1 cellular context compared by ENCODE assay signal in genomic region chr15:40069178-40070165, GRCh38.
TF ChIP-seq lines count a peak whose summit lies in the region.

No MANE protein-coding gene starts in this region.

TF ChIP-seq in GM12878, 131 proteins besides CTCF, POLR2A, EP300 and RAD21 (continues in another document):
- peak; percentile 83 for TF ChIP-seq NR2F1 (conservative IDR thresholded peaks at IDR 0.05)
- peak; percentile 58 for TF ChIP-seq SP1 (IDR thresholded peaks at IDR 0.05; ENCODE audit: low read depth, low read length)
- no peak for TF ChIP-seq SREBF2 (IDR thresholded peaks at IDR 0.05; ENCODE audit: low read length)
- TF ChIP-seq STAT1 (conservative IDR thresholded peaks at IDR 0.05) = no peak
- no peak for TF ChIP-seq KAT2A (conservative IDR thresholded peaks at IDR 0.05; ENCODE audit: control insufficient read depth, low read depth, low read length)
- 0 out of 2 replicates have a peak, but pooled peaks have one; percentile 12 for TF ChIP-seq MLLT1 (IDR thresholded peaks at IDR 0.05)
- TF ChIP-seq KLF5 (IDR thresholded peaks at IDR 0.05; ENCODE audit: partially characterized antibody) = no peak
- no peak for TF ChIP-seq BCLAF1 (IDR thresholded peaks at IDR 0.05)
- TF ChIP-seq BRCA1 (IDR thresholded peaks at IDR 0.05; ENCODE audit: low read depth, low read length) = no peak
- TF ChIP-seq ZNF217 (IDR thresholded peaks at IDR 0.05) = peak; percentile 76
- TF ChIP-seq STAT3 (IDR thresholded peaks at IDR 0.05; ENCODE audit: low read depth, low read length) = no peak
- peak; percentile 68 for TF ChIP-seq ZBTB4 (CRISPR knock-in tag; IDR thresholded peaks at IDR 0.05)
- TF ChIP-seq NFIC (IDR thresholded peaks at IDR 0.05; ENCODE audit: low read depth, low read length) = no peak
- no peak for TF ChIP-seq YBX1 (IDR thresholded peaks at IDR 0.05)
- no peak for TF ChIP-seq CHD1 (IDR thresholded peaks at IDR 0.05; ENCODE audit: low read depth, low read length)
- no peak for TF ChIP-seq ELK1 (IDR thresholded peaks at IDR 0.05; ENCODE audit: low read depth, low read length)
- TF ChIP-seq ASH2L (IDR thresholded peaks at IDR 0.05; ENCODE audit: borderline replicate concordance, low read depth) = no peak
- TF ChIP-seq ZZZ3 (IDR thresholded peaks at IDR 0.05; ENCODE audit: control insufficient read depth, insufficient read length, low read depth) = no peak
- TF ChIP-seq CBX5 (IDR thresholded peaks at IDR 0.05; ENCODE audit: low read depth) = no peak
- TF ChIP-seq ZBTB40 (IDR thresholded peaks at IDR 0.05; ENCODE audit: borderline replicate concordance) = no peak
- TF ChIP-seq CBFB (IDR thresholded peaks at IDR 0.05; ENCODE audit: low read depth) = 0 out of 2 replicates have a peak, but pooled peaks have one; percentile 52
- no peak for TF ChIP-seq ZBED1 (IDR thresholded peaks at IDR 0.05; ENCODE audit: borderline replicate concordance)
- TF ChIP-seq SMC3 (IDR thresholded peaks at IDR 0.05; ENCODE audit: borderline replicate concordance, low read length) = no peak
- TF ChIP-seq ZBTB11 (CRISPR knock-in tag; IDR thresholded peaks at IDR 0.05) = no peak
- TF ChIP-seq RAD51 (IDR thresholded peaks at IDR 0.05) = no peak
- TF ChIP-seq YY1 (IDR thresholded peaks at IDR 0.05; ENCODE audit: low read depth, low read length) = peak; percentile 46
- TF ChIP-seq RCOR1 (conservative IDR thresholded peaks at IDR 0.05; ENCODE audit: low read depth, low read length) = no peak
- TF ChIP-seq ZNF24 (IDR thresholded peaks at IDR 0.05) = 0 out of 2 replicates have a peak, but pooled peaks have one; percentile 12
- no peak for TF ChIP-seq WRNIP1 (IDR thresholded peaks at IDR 0.05; ENCODE audit: borderline replicate concordance, low read depth, low read length)
- TF ChIP-seq SIN3A (IDR thresholded peaks at IDR 0.05; ENCODE audit: low read depth, low read length) = no peak
- no peak for TF ChIP-seq RELA (IDR thresholded peaks at IDR 0.05; ENCODE audit: borderline replicate concordance, partially characterized antibody)
- TF ChIP-seq CHD2 (IDR thresholded peaks at IDR 0.05; ENCODE audit: borderline replicate concordance, low read depth, low read length) = no peak
- no peak for TF ChIP-seq MYB (IDR thresholded peaks at IDR 0.05; ENCODE audit: borderline replicate concordance, low read depth, low read length)
- TF ChIP-seq MEF2B (IDR thresholded peaks at IDR 0.05; ENCODE audit: partially characterized antibody, poor library complexity, severe bottlenecking) = peak; percentile 99
- TF ChIP-seq ATF7 (IDR thresholded peaks at IDR 0.05; ENCODE audit: low read depth) = no peak
- TF ChIP-seq BMI1 (IDR thresholded peaks at IDR 0.05; ENCODE audit: borderline replicate concordance) = no peak
- no peak for TF ChIP-seq USF2 (IDR thresholded peaks at IDR 0.05; ENCODE audit: borderline replicate concordance, low read depth, low read length)
- peak; percentile 68 for TF ChIP-seq RUNX3 (IDR thresholded peaks at IDR 0.05; ENCODE audit: low read length)
- TF ChIP-seq CBX3 (IDR thresholded peaks at IDR 0.05; ENCODE audit: borderline replicate concordance, low read depth) = no peak
- TF ChIP-seq PRDM15 (CRISPR knock-in tag; IDR thresholded peaks at IDR 0.05) = no peak
- no peak for TF ChIP-seq GABPA (IDR thresholded peaks at IDR 0.05; ENCODE audit: low read depth)
